12 cellular contexts compared by ENCODE assay signal in genomic region chr1:245771521-245772281, GRCh38.
A peak's percentile ranks its signal among the peaks of the same experiment; 100 is the strongest.
DNase-seq lines count a peak whose midpoint lies in the region; ATAC-seq lines count a peak whose summit lies in the region.
"Had no signal": no experiment of that assay in that cellular context is flagged by ENCODE, and none has a peak within 500 bp of the region (broad histone marks: within the 10 kb centered on the region; RNA-seq: fewer than 3 reads in every experiment).

No MANE protein-coding gene starts in this region.

- no peaks in the 10 kb centered on the region for H3K27me3 ChIP-seq in SJCRH30
- H3K27me3 ChIP-seq: tibial nerve had no signal

- no peak overlapping the region for H3K4me3 ChIP-seq in SJCRH30
- H3K4me3 ChIP-seq: GM12878, tibial nerve had no signal

- no peaks in the 10 kb centered on the region for H3K36me3 ChIP-seq in SJCRH30

- H3K9me3 ChIP-seq in SJCRH30 (replicated peaks): no peaks in the 10 kb centered on the region
- H3K9me3 ChIP-seq: tibial nerve had no signal

- DNase-seq in EL: peak; percentile 91
- peak; percentile 37 to 77 for DNase-seq in SJCRH30
- DNase-seq in fibroblast of peridontal ligament (ENCODE audit: extremely low read depth): peak; percentile 88
- peak; percentile 81 for DNase-seq in non-pigmented ciliary epithelial cell (ENCODE audit: low read depth)
- no peak for DNase-seq in NCI-H1694 (lab: John Stamatoyannopoulos, UW)
- DNase-seq in cerebellar cortex (ENCODE audit: low spot score): no peak
- DNase-seq: activated naive CD8-positive, alpha-beta T cell treated with anti-CD3 and anti-CD28 coated beads, Interleukin-2, amount 10 ng/mL, durations not matched to agents 7 days and 5 days; NCI-H187 treated with DMSO at 0.1 percent for 48 hours had no signal

- peaks cover 33% of the 10 kb centered on the region for H3K4me1 ChIP-seq in SJCRH30
- H3K4me1 ChIP-seq: tibial nerve had no signal

- H3K27ac ChIP-seq in SJCRH30: peak overlapping the region; percentile 53
- H3K27ac ChIP-seq: tibial nerve had no signal

- ATAC-seq in HG03354 (IDR thresholded peaks at IDR 0.05; ENCODE audit: poor library complexity, severe bottlenecking, unreplicated experiment) (no peak), GM21576 (IDR thresholded peaks at IDR 0.05; ENCODE audit: unreplicated experiment) (no peak)
- ATAC-seq: GM12878 had no signal

Comparison
In these comparisons a context has a peak if more than half of its experiments do, and no peak if none do; other contexts are left out.
1. DNase-seq: peak in EL (single experiment), SJCRH30 (2 of 2), fibroblast of peridontal ligament (single experiment) and non-pigmented ciliary epithelial cell (single experiment); none in NCI-H1694 (single experiment) and cerebellar cortex (single experiment).